In the genomic region with DNA sequence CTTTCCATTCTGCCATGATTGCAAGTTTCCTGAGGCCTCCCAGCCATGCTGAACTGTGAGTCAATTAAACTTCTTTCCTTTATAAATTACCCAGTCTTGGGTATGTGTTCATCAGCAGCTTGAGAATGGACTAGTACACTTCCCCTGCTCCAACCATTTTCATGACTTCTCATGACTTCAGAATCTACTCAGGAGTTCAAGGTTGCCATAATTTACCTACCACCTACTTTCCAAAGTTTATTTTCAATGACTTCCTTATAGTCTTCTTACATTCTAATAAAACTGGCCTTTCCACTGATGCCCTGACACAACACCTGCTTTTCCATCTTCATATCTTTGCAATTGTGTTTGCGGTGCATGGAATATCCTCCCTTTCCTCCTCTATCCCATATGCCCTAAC, we compare ENCODE assay signal across 23 cellular contexts. TPM values are rescaled to one million over a fixed set of nuclear protein-coding genes. Genes with fewer than 3 reads are reported as not detected.
A peak's percentile ranks its signal among the peaks of the same experiment; 100 is the strongest.
DNase-seq lines count a peak whose midpoint lies in the region; ATAC-seq and TF ChIP-seq lines count a peak whose summit lies in the region.
"Had no signal": no experiment of that assay in that cellular context is flagged by ENCODE, and none has a peak within 500 bp of the region (broad histone marks: within the 10 kb centered on the region; RNA-seq: fewer than 3 reads in every experiment).

No MANE protein-coding gene starts in this region.

- H3K27ac ChIP-seq in colonic mucosa, result peak overlapping the region; percentile 1
- peak overlapping the region in 3 of 4 donors; percentile 45 to 70 (median 60) for H3K27ac ChIP-seq in transverse colon
- H3K27ac ChIP-seq: 22Rv1; A549; BLaER1 treated with 17β-estradiol and CSF1 and Interleukin-3, amounts not matched to agents 10 nM and 100 nM; C4-2B had no signal

- H3K4me3 ChIP-seq in colonic mucosa (no peak overlapping the region), mucosa of descending colon (no peak overlapping the region), transverse colon (no peak overlapping the region)
- H3K4me3 ChIP-seq: A549; BLaER1 treated with 17β-estradiol and CSF1 and Interleukin-3, amounts not matched to agents 10 nM and 100 nM; GM12878 had no signal

- TF ChIP-seq CTCF in colonic mucosa (IDR thresholded peaks at IDR 0.05), result no peak
- TF ChIP-seq CTCF in mucosa of descending colon (IDR thresholded peaks at IDR 0.05), result no peak
- no peak for TF ChIP-seq CTCF in transverse colon (IDR thresholded peaks at IDR 0.05)

- H3K9me3 ChIP-seq in colonic mucosa (no peaks in the 10 kb centered on the region), mucosa of descending colon (peaks cover 2% of the 10 kb centered on the region), transverse colon (no peaks in the 10 kb centered on the region)
- H3K9me3 ChIP-seq: A549, Caco-2 had no signal

- no peaks in the 10 kb centered on the region for H3K4me1 ChIP-seq in colonic mucosa
- H3K4me1 ChIP-seq in mucosa of descending colon (ENCODE audit: low read depth), result peaks cover 4% of the 10 kb centered on the region
- H3K4me1 ChIP-seq in transverse colon, result peaks cover 0 to 14% (median 6%) of the 10 kb centered on the region in 4 donors
- H3K4me1 ChIP-seq: A549; BLaER1 treated with 17β-estradiol and CSF1 and Interleukin-3, amounts not matched to agents 10 nM and 100 nM; Caco-2 had no signal

- in situ Hi-C loops in transverse colon (cut with MboI; ENCODE audit: low pct_ligation_motif_present in 1 of 4, low pct_unique_long_range_greater_than_20kb in 1 of 4, low sequenced_read_pairs in 3 of 4), result no loop called here

- ATAC-seq in mucosa of descending colon, result peak; percentile 87
- ATAC-seq: A549; CD8-positive, alpha-beta T cell; GM12878 had no signal

- TF ChIP-seq EP300 in transverse colon (IDR thresholded peaks at IDR 0.05; ENCODE audit: low read depth), result no peak

- no peaks in the 10 kb centered on the region for H3K27me3 ChIP-seq in colonic mucosa
- H3K27me3 ChIP-seq in transverse colon, result no peaks in the 10 kb centered on the region
- H3K27me3 ChIP-seq: BLaER1 treated with 17β-estradiol and CSF1 and Interleukin-3, amounts not matched to agents 10 nM and 100 nM had no signal

- intact Hi-C loops in colonic mucosa (cut with DNase I) (no loop called here), mucosa of descending colon (cut with DNase I, micrococcal nuclease) (no loop called here), transverse colon (cut with DNase I; ENCODE audit: low total_unique reads) (no loop called here)

- DNase-seq in colonic mucosa (no peak), mucosa of descending colon (peak in 1 of 3 donors; percentile 16), transverse colon (no peak), activated T-cell treated with anti-CD3 and anti-CD28 coated beads for 4 hours (no peak), NCI-H2081 treated with DMSO at 0.1 percent for 48 hours (lab: John Stamatoyannopoulos, UW) (no peak)
- DNase-seq: AML-193; Caco-2; Calu3; CD4-positive, alpha-beta T cell; CD8-positive, alpha-beta T cell; DMS 273 treated with DMSO at 0.1 percent for 48 hours; DMS153; DMS53; DMS79; DND-41; EL; GDM1 had no signal

- TF ChIP-seq POLR2A in transverse colon (IDR thresholded peaks at IDR 0.05), result peak; percentile 14

- H3K9ac ChIP-seq in colonic mucosa (ENCODE audit: low read depth in 2 of 2, low read length in 2 of 2), result no peak overlapping the region
- H3K9ac ChIP-seq: BLaER1 treated with 17β-estradiol and CSF1 and Interleukin-3, amounts not matched to agents 10 nM and 100 nM had no signal

- 71 to 78% methylated on average over 1 of the region's 1 CpG for WGBS in transverse colon (ENCODE audit: low coverage in 1 of 2), 2 donors

- H3K36me3 ChIP-seq in colonic mucosa (no peaks in the 10 kb centered on the region), mucosa of descending colon (ENCODE audit: low read depth) (no peaks in the 10 kb centered on the region), transverse colon (no peaks in the 10 kb centered on the region)
- H3K36me3 ChIP-seq: BLaER1 treated with 17β-estradiol and CSF1 and Interleukin-3, amounts not matched to agents 10 nM and 100 nM had no signal

RNA-seq across cellular contexts. Expression of gene PKIB, which starts 31.2 kb away (rescaled TPM):
- total RNA-seq in colonic mucosa, result 100 to 1,000 TPM in 1 of 2 donors, 10 to 100 TPM in 1; 63.4 to 113 TPM
- total RNA-seq in mucosa of descending colon, result 100 to 1,000 TPM in 2 of 3 donors, 10 to 100 TPM in 1; 75.1 to 214 (median 122) TPM
- total RNA-seq in transverse colon, result 100 to 1,000 TPM in 2 of 4 donors, 10 to 100 TPM in 2; 45.2 to 163 (median 96.1) TPM
- total RNA-seq: G401 had no signal
